Comparison of ENCODE assay signal across 13 cellular contexts in genomic region chr11:12052676-12053605, GRCh38. TPM values are rescaled to one million over a fixed set of nuclear protein-coding genes. Genes with fewer than 3 reads are reported as not detected.
DNase-seq lines count a peak whose midpoint lies in the region; ATAC-seq, FAIRE-seq and TF ChIP-seq lines count a peak whose summit lies in the region.
"Had no signal": no experiment of that assay in that cellular context is flagged by ENCODE, and none has a peak within 500 bp of the region (broad histone marks: within the 10 kb centered on the region; RNA-seq: fewer than 3 reads in every experiment).

No MANE protein-coding gene starts in this region.

- no peak for TF ChIP-seq EP300 in A549 (IDR thresholded peaks at IDR 0.05)

- TF ChIP-seq CTCF in A549 (IDR thresholded peaks at IDR 0.05) (no peak), GM12872 (IDR thresholded peaks at IDR 0.05; ENCODE audit: insufficient read depth, low read depth, low read length) (0 out of 3 replicates have a peak, but pooled peaks have one; percentile 14), fibroblast of villous mesenchyme (IDR thresholded peaks at IDR 0.05; ENCODE audit: insufficient read depth, low read depth, low read length) (peak; percentile 14)

- peak; percentile 33 to 48; a peak in 4 of 5 replicates for TF ChIP-seq RAD21 in A549 (conservative IDR thresholded peaks at IDR 0.05 in 1 of 2, IDR thresholded peaks at IDR 0.05 in 1 of 2)

- H3K4me2 ChIP-seq in A549, result no peak overlapping the region

- H3K9me3 ChIP-seq in A549 (peaks cover 5% of the 10 kb centered on the region; the same call in 1 of the 3 replicates), HAP-1 (no peaks in the 10 kb centered on the region)

- ATAC-seq in A549, result peak in 1 of 2 experiments; percentile 48; a peak in 3 of 6 replicates
- ATAC-seq in HG03045 (IDR thresholded peaks at IDR 0.05; ENCODE audit: unreplicated experiment), result no peak
- ATAC-seq: body of pancreas had no signal

- peak overlapping the region; percentile 77 to 83 for H3K27ac ChIP-seq in A549
- H3K27ac ChIP-seq: body of pancreas had no signal

- FAIRE-seq in A549 (lab: Jason Lieb, UNC), result no peak

- peaks cover 46% of the 10 kb centered on the region for H3K4me1 ChIP-seq in A549
- no peaks in the 10 kb centered on the region for H3K4me1 ChIP-seq in HAP-1

- in situ Hi-C loops in HAP-1 (cut with MboI; ENCODE audit: low sequenced_read_pairs), result loop anchor here (25.0 kb wide), 1 partner anchor 859 kb away; no protein-coding TSS in a partner anchor

- H3K4me3 ChIP-seq in A549, result no peak overlapping the region
- H3K4me3 ChIP-seq in fibroblast of villous mesenchyme (ENCODE audit: low read depth, low read length), result no peak overlapping the region
- H3K4me3 ChIP-seq in HAP-1, result no peak overlapping the region
- H3K4me3 ChIP-seq: body of pancreas had no signal

- WGBS in A549 (ENCODE audit: missing lambda C conversion rate), result 94% methylated on average over 15 of the region's 15 CpGs

- POLR2A ChIA-PET in A549 (lab: Yijun Ruan, JAX), result interaction anchor here (0.6 to 1.3 kb wide), 2 partner anchors 33 to 34 kb away, joined by 3 read pairs; no protein-coding TSS in a partner anchor

- CTCF ChIA-PET in A549 (lab: Yijun Ruan, JAX), result interaction anchor here (0.6 to 21.4 kb wide), 14 partner anchors 9 to 1026 kb away, joined by 3 to 664 read pairs (median 4); no protein-coding TSS in a partner anchor

- no peaks in the 10 kb centered on the region for H3K27me3 ChIP-seq in HAP-1 (ENCODE audit: low read depth)
- H3K27me3 ChIP-seq: body of pancreas had no signal

- H3K36me3 ChIP-seq in HAP-1 (replicated peaks), result no peaks in the 10 kb centered on the region

- DNase-seq in A549 (ENCODE audit: low read depth in 1 of 2, low spot score in 1 of 2) (peak in 1 of 2 experiments; percentile 57), SK-N-DZ (ENCODE audit: low spot score) (peak; percentile 41), fibroblast of villous mesenchyme (ENCODE audit: low read depth) (no peak), NOMO-1 treated with dmso at 0.1 percent for 144 hours (lab: John Stamatoyannopoulos, UW; ENCODE audit: unreplicated experiment) (no peak), HAP-1 (ENCODE audit: low spot score in 2 of 2) (no peak), activated gamma-delta T cell treated with Interleukin-2 at 50 U/mL for 16 hours (no peak)
- DNase-seq: activated CD4-positive, CD25-positive, alpha-beta regulatory T cell treated with anti-CD3 and anti-CD28 coated beads, Interleukin-2, amount 50 U/mL, for 72 hours; body of pancreas; CD8-positive, alpha-beta memory T cell; glutamatergic neuron; naive B cell had no signal

- no peak for TF ChIP-seq POLR2A in A549 (IDR thresholded peaks at IDR 0.05; ENCODE audit: low read length)

TF ChIP-seq in A549, 52 proteins besides CTCF, POLR2A, EP300 and RAD21:
- TF ChIP-seq, protein P1, sequence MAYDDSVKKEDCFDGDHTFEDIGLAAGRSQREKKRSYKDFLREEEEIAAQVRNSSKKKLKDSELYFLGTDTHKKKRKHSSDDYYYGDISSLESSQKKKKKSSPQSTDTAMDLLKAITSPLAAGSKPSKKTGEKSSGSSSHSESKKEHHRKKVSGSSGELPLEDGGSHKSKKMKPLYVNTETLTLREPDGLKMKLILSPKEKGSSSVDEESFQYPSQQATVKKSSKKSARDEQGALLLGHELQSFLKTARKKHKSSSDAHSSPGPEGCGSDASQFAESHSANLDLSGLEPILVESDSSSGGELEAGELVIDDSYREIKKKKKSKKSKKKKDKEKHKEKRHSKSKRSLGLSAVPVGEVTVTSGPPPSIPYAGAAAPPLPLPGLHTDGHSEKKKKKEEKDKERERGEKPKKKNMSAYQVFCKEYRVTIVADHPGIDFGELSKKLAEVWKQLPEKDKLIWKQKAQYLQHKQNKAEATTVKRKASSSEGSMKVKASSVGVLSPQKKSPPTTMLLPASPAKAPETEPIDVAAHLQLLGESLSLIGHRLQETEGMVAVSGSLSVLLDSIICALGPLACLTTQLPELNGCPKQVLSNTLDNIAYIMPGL (CRISPR knock-in tag; IDR thresholded peaks at IDR 0.05; ENCODE audit: borderline replicate concordance), result no peak
- TF ChIP-seq, protein P2, sequence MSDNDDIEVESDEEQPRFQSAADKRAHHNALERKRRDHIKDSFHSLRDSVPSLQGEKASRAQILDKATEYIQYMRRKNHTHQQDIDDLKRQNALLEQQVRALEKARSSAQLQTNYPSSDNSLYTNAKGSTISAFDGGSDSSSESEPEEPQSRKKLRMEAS (IDR thresholded peaks at IDR 0.05), result no peak
- no peak for TF ChIP-seq KDM5A (IDR thresholded peaks at IDR 0.05)
- TF ChIP-seq SMC3 (IDR thresholded peaks at IDR 0.05), result peak; percentile 38; the same call in 2 of the 3 replicates
- no peak for TF ChIP-seq ESRRA (IDR thresholded peaks at IDR 0.05; ENCODE audit: borderline replicate concordance, low read length)
- no peak for TF ChIP-seq TP53 (CRISPR knock-in tag; IDR thresholded peaks at IDR 0.05)
- no peak for TF ChIP-seq RNF2 (IDR thresholded peaks at IDR 0.05; ENCODE audit: borderline replicate concordance, low read depth)
- TF ChIP-seq, protein P3, sequence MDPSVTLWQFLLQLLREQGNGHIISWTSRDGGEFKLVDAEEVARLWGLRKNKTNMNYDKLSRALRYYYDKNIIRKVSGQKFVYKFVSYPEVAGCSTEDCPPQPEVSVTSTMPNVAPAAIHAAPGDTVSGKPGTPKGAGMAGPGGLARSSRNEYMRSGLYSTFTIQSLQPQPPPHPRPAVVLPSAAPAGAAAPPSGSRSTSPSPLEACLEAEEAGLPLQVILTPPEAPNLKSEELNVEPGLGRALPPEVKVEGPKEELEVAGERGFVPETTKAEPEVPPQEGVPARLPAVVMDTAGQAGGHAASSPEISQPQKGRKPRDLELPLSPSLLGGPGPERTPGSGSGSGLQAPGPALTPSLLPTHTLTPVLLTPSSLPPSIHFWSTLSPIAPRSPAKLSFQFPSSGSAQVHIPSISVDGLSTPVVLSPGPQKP (IDR thresholded peaks at IDR 0.05; ENCODE audit: low read depth, low read length), result no peak

RNA-seq across cellular contexts. Expression of gene DKK3, which starts 44.5 kb away (rescaled TPM):
- 18.4 and 22.8 TPM in 2 replicates for polyA plus RNA-seq in A549 (2011; rRNA removed)
- polyA plus RNA-seq in A549 (2012; cell fraction: cytosol; rRNA removed), result 6.0 and 6.2 TPM in 2 replicates
- polyA plus RNA-seq in A549 (2012; cell fraction: nucleus; rRNA removed), result 9.6 and 10.7 TPM in 2 replicates
- 11.9 to 21.8 TPM (median 20.8 TPM) in 3 replicates for polyA plus RNA-seq in A549 (2017; fragmentation: RNase III; extraction: RNeasy Plus Mini Kit Qiagen cat#74134 plus additional on column Dnase treatment)
- 12.0 and 14.5 TPM in 2 replicates for polyA minus RNA-seq in A549 (2011; rRNA and poly(A)+ RNA removed)
- 41.0 and 47.8 TPM in 2 replicates for polyA plus RNA-seq in SK-N-DZ (2014; cell fraction: cytosol; rRNA removed)
- 37.4 and 46.4 TPM in 2 replicates for polyA plus RNA-seq in SK-N-DZ (2014; cell fraction: nucleus; rRNA removed)
- 316 and 338 TPM in 2 replicates for total RNA-seq in fibroblast of villous mesenchyme

RNA-seq across cellular contexts. Expression of gene MICAL2, which starts 57.4 kb away (rescaled TPM):
- 42.1 and 52.4 TPM in 2 replicates for polyA plus RNA-seq in A549 (2011; rRNA removed)
- 19.3 and 22.9 TPM in 2 replicates for polyA plus RNA-seq in A549 (2012; cell fraction: cytosol; rRNA removed)
- 25.5 and 31.9 TPM in 2 replicates for polyA plus RNA-seq in A549 (2012; cell fraction: nucleus; rRNA removed)
- polyA plus RNA-seq in A549 (2017; fragmentation: RNase III; extraction: RNeasy Plus Mini Kit Qiagen cat#74134 plus additional on column Dnase treatment), result 39.8 to 43.6 TPM (median 43.5 TPM) in 3 replicates
- polyA minus RNA-seq in A549 (2011; rRNA and poly(A)+ RNA removed), result 104 and 112 TPM in 2 replicates
- polyA plus RNA-seq in SK-N-DZ (2014; cell fraction: cytosol; rRNA removed), result 1.8 and 2.1 TPM in 2 replicates
- 1.2 and 3.2 TPM in 2 replicates for polyA plus RNA-seq in SK-N-DZ (2014; cell fraction: nucleus; rRNA removed)
- total RNA-seq in fibroblast of villous mesenchyme, result 164 and 323 TPM in 2 replicates
